1 cellular context compared by ENCODE assay signal in the genomic region with DNA sequence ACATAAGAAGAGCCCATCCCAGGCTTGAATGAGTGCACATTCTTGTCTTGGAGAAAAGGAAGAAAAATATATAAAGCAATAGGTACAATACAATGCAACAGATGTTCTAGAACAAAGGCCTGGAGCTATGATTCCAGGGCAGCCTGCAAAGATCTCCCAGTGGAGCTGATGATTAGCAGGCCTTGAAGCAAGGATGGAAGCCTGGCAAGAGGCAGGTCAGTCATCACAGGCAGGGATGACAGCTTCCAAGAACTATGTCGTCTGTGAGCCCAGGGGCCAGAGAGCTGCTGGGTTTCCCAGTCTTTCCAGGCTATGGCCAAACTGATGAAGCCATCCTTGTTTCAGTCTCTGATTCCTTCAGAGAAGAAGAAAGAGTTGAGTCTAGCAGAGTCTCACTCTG.
TF ChIP-seq lines count a peak whose summit lies in the region.

No MANE protein-coding gene starts in this region.

TF ChIP-seq in SK-N-SH treated with all-trans-retinoic acid at 6 μM for 48 hours, 23 proteins besides CTCF, POLR2A, EP300 and RAD21 (continued from another document):
- TF ChIP-seq ARNTL (CRISPR knock-in tag; IDR thresholded peaks at IDR 0.05; ENCODE audit: borderline replicate concordance, low read depth) (no peak), ISL1 (CRISPR knock-in tag; IDR thresholded peaks at IDR 0.05) (no peak), RARB (CRISPR knock-in tag; IDR thresholded peaks at IDR 0.05) (no peak), ZFP30 (CRISPR knock-in tag; IDR thresholded peaks at IDR 0.05) (no peak), CSDC2 (CRISPR knock-in tag; IDR thresholded peaks at IDR 0.05) (no peak), ZNF70 (CRISPR knock-in tag; IDR thresholded peaks at IDR 0.05) (no peak)
